10 cellular contexts compared by ENCODE assay signal in the genomic region with DNA sequence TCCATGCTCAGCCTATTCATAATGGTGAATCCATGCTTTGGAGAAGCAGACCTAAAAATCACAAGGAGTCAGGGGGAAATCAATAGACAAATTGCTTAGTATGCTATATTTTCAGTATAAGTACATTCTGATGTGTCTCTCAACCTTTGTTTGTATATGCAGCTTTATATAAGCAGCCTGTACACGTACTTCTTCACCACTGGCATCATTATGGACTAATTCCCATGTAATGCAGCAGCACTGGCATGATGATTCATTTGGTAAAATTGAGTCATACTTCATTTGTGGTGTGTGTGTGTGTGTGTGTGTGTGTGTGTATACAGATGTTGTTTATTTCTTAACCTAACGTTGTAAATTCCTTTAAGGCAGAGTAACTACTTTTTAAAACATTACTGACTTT. TPM values are rescaled to one million over a fixed set of nuclear protein-coding genes. Genes with fewer than 3 reads are reported as not detected.
DNase-seq lines count a peak whose midpoint lies in the region; ATAC-seq, FAIRE-seq and TF ChIP-seq lines count a peak whose summit lies in the region.
"Had no signal": no experiment of that assay in that cellular context is flagged by ENCODE, and none has a peak within 500 bp of the region (broad histone marks: within the 10 kb centered on the region; RNA-seq: fewer than 3 reads in every experiment).

No MANE protein-coding gene starts in this region.

- FAIRE-seq in HTR-8/SVneo (lab: Jason Lieb, UNC), result peak; percentile 26

- H3K27ac ChIP-seq in AG04450 (ENCODE audit: low read depth, low read length) (no peak overlapping the region), adrenal gland (peak overlapping the region in 4 of 5 donors; percentile 39 to 77 (median 56))

- DNase-seq in AG04450 (ENCODE audit: low read depth, low spot score) (peak; percentile 88), HTR-8/SVneo (ENCODE audit: insufficient read length, low spot score) (peak; percentile 36), adrenal gland (peak in 2 of 7 donors; percentile 30 to 49), left colon (no peak), NCI-H2196 treated with DMSO at 0.1 percent for 48 hours (lab: John Stamatoyannopoulos, UW; ENCODE audit: unreplicated experiment) (no peak)
- DNase-seq: SHP77 treated with DMSO at 0.1 percent for 48 hours; stimulated activated CD4-positive, alpha-beta T cell treated with anti-CD3 and anti-CD28 coated beads, Interleukin-15, amount 100 ng/mL, for 24 hours had no signal

- POLR2A ChIA-PET in AG04450 (lab: Yijun Ruan, JAX), result interaction anchor here (0.6 to 2.5 kb wide), 6 partner anchors 11 to 290 kb away, joined by 3 to 25 read pairs (median 4); partner anchors contain the start of gene DCP1B

- ATAC-seq in left colon, result peak; percentile 37
- no peak for ATAC-seq in GM21515 (IDR thresholded peaks at IDR 0.05; ENCODE audit: unreplicated experiment)
- no peak for ATAC-seq in HG03520 (IDR thresholded peaks at IDR 0.05; ENCODE audit: unreplicated experiment)
- no peak for ATAC-seq in GM19463 (IDR thresholded peaks at IDR 0.05; ENCODE audit: unreplicated experiment)

- intact Hi-C loops in adrenal gland (cut with DNase I), result no loop called here
- intact Hi-C loops in left colon (cut with DNase I, micrococcal nuclease), result no loop called here

- TF ChIP-seq CTCF in AG04450 (IDR thresholded peaks at IDR 0.05; ENCODE audit: low read depth, low read length), result no peak
- TF ChIP-seq CTCF in adrenal gland (IDR thresholded peaks at IDR 0.05), result no peak

- peaks cover 15 to 38% of the 10 kb centered on the region in 2 donors for H3K4me1 ChIP-seq in adrenal gland (replicated peaks in 1 of 2)

- WGBS in adrenal gland, 4 donors, result 30 to 46% (median 33%) methylated on average over 2 of the region's 2 CpGs

- H3K27me3 ChIP-seq in AG04450 (ENCODE audit: control insufficient read depth, insufficient read depth, low read length) (no peaks in the 10 kb centered on the region), adrenal gland (no peaks in the 10 kb centered on the region)

- CTCF ChIA-PET in AG04450 (lab: Charles Lee), result no interaction called here

- no peak overlapping the region for H3K4me3 ChIP-seq in AG04450 (ENCODE audit: low read depth, low read length)
- H3K4me3 ChIP-seq in adrenal gland, result no peak overlapping the region

- TF ChIP-seq POLR2A in adrenal gland (IDR thresholded peaks at IDR 0.05), result peak in 1 of 2 donors; percentile 21

- H3K9me3 ChIP-seq in AG04450 (ENCODE audit: control insufficient read depth, insufficient read depth, low read length) (no peaks in the 10 kb centered on the region), adrenal gland (replicated peaks in 1 of 3) (no peaks in the 10 kb centered on the region)

- H3K36me3 ChIP-seq in adrenal gland (replicated peaks in 1 of 2), result peaks cover 0 to 25% of the 10 kb centered on the region in 2 donors

RNA-seq across cellular contexts. Expression of gene DCP1B, which starts 10.9 kb away (rescaled TPM):
- polyA plus RNA-seq in AG04450 (2011; rRNA removed) (29.1 and 32.9 TPM in 2 replicates), adrenal gland (10 to 100 TPM; 12.4 to 29.0 (median 13.3) TPM)
- polyA minus RNA-seq in AG04450 (2011; rRNA and poly(A)+ RNA removed), result 32.7 and 35.1 TPM in 2 replicates
- total RNA-seq in adrenal gland (10 to 100 TPM; 12.4 to 47.9 (median 37.5) TPM), left colon (10 to 100 TPM in 1 of 2 donors, 1 to 10 TPM in 1; 7.9 to 10.9 TPM)

RNA-seq across cellular contexts. Expression of gene CACNA1C, which starts 59.4 kb away (rescaled TPM):
- 5.9 and 6.3 TPM in 2 replicates for polyA plus RNA-seq in AG04450 (2011; rRNA removed)
- 24.1 and 27.9 TPM in 2 replicates for polyA minus RNA-seq in AG04450 (2011; rRNA and poly(A)+ RNA removed)
- 1 to 10 TPM; 2.4 to 5.8 (median 3.7) TPM for total RNA-seq in adrenal gland
- polyA plus RNA-seq in adrenal gland, result 1 to 10 TPM; 2.0 to 5.4 (median 2.4) TPM
- 10 to 100 TPM in 1 of 2 donors, 1 to 10 TPM in 1; 4.4 to 10.1 TPM for total RNA-seq in left colon

Comparison
In these comparisons a context has a peak if more than half of its experiments do, and no peak if none do; other contexts are left out.
1. DNase-seq: peak in AG04450 (single experiment) and HTR-8/SVneo (single experiment); none in left colon (0 of 2) and NCI-H2196 treated with DMSO at 0.1 percent for 48 hours (single experiment).